In the genomic region with DNA sequence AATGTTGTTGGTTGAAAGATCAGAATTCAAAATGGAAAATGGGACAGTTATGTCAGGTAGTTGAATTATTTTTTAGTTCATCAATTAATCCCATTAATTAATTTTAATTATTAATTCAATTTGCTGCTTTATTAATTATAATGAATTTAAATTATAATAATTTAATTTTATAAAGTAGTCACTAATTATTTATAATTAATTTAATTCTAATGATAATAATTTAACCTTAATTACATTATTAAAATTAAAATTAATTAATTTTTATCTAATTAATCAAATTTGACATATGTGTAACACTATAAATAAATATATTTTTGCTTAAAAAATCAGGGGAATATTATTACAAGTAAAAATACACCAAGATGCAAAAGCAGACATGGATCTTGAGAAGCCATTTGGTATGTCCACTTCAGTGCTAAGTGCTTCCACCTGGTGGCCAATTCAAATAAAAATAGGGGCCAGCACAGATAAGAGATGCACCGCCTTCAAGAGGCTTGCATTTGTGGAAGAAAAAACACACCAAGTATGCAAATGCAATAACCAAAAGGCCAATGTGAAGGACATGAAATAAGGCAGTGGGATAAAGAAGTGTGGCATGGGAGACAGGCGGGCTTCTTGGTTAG, we compare ENCODE assay signal across 8 cellular contexts.
DNase-seq lines count a peak whose midpoint lies in the region; FAIRE-seq and TF ChIP-seq lines count a peak whose summit lies in the region.

No MANE protein-coding gene starts in this region.

- TF ChIP-seq RAD21 in H1 (IDR thresholded peaks at IDR 0.05 in 1 of 2, conservative IDR thresholded peaks at IDR 0.05 in 1 of 2; ENCODE audit: low read depth in 2 of 2, low read length in 2 of 2) = peak; percentile 45 to 63

- H3K27me3 Mint-ChIP-seq in neural crest cell (ENCODE audit: low read depth) = peaks cover 5% of the 10 kb centered on the region

- 73% methylated on average over 2 of the region's 2 CpGs; no CpG with 5 or more reads in 1 of the 2 experiments for WGBS in H1 (ENCODE audit: extremely low coverage in 1 of 2, insufficient coverage in 1 of 2, insufficient read length in 1 of 2, insufficient replicate concordance in 2 of 2, low coverage in 1 of 2, low lambda C conversion rate in 2 of 2, missing lambda C conversion rate in 1 of 2), 2 experiments

- no peak overlapping the region for H2BK15ac ChIP-seq in H1 (ENCODE audit: low read length)

- H3K9ac ChIP-seq in SK-N-MC (ENCODE audit: insufficient read length) = no peak overlapping the region
- H3K9ac ChIP-seq in H1 (replicated peaks in 1 of 4; ENCODE audit: extremely low read depth in 1 of 4, low read depth in 3 of 4, low read length in 3 of 4) = no peak overlapping the region

- POLR2A ChIA-PET in H1 (lab: Charles Lee; ENCODE audit: partially characterized antibody) = no interaction called here

- no peaks in the 10 kb centered on the region for H3K36me3 Mint-ChIP-seq in neural crest cell (ENCODE audit: low read depth)

- no peak overlapping the region for H2BK12ac ChIP-seq in H1 (ENCODE audit: low read depth, low read length)

- H2AFZ ChIP-seq in H1 (ENCODE audit: low read length) = no peak overlapping the region

- no peak overlapping the region for H3K4me3 ChIP-seq in Jurkat, Clone E6-1 (ENCODE audit: low read length)
- no peak overlapping the region for H3K4me3 ChIP-seq in SK-N-MC
- no peak overlapping the region for H3K4me3 ChIP-seq in H1 (ENCODE audit: extremely low read depth in 1 of 4, insufficient read depth in 2 of 4, low read depth in 3 of 4, low read length in 4 of 4)

- H4K5ac ChIP-seq in H1 (ENCODE audit: insufficient read length, low read depth, low read length) = no peak overlapping the region

- H3K36me3 ChIP-seq in SK-N-MC (ENCODE audit: insufficient read depth, low read length) (no peaks in the 10 kb centered on the region), H1 (ENCODE audit: control insufficient read depth in 2 of 4, insufficient read depth in 4 of 4, low read length in 3 of 4) (no peaks in the 10 kb centered on the region)

- DNase-seq in SIG-M5 treated with dmso at 0.1 percent for 504 hours (lab: John Stamatoyannopoulos, UW; ENCODE audit: unreplicated experiment) (peak; percentile 55), SIG-M5 (lab: John Stamatoyannopoulos, UW) (no peak), SK-N-MC (ENCODE audit: low read depth, low spot score) (peak; percentile 10), H1 (ENCODE audit: low read depth in 1 of 2, low spot score in 2 of 2) (no peak), neural crest cell (ENCODE audit: low read depth, low spot score) (peak; percentile 50), urothelium cell line (ENCODE audit: low spot score) (no peak), H54 (ENCODE audit: insufficient read length, low spot score) (no peak)
- peak; percentile 60 for DNase-seq in Jurkat, Clone E6-1 (ENCODE audit: low read depth, low spot score)

- CTCF ChIA-PET in H1 (lab: Charles Lee; ENCODE audit: partially characterized antibody) = interaction anchor here (0.7 to 1.4 kb wide), 6 partner anchors 29 to 168 kb away, joined by 3 to 4 read pairs (median 3); no protein-coding TSS in a partner anchor

- peaks cover 15 to 30% (median 22%) of the 10 kb centered on the region in 4 experiments for H3K4me1 ChIP-seq in H1 (replicated peaks in 1 of 4; ENCODE audit: control insufficient read depth in 3 of 4, insufficient read depth in 4 of 4, low read length in 3 of 4)

- no peak overlapping the region for H3K14ac ChIP-seq in H1 (ENCODE audit: insufficient read length)

- no peak overlapping the region for H3K27ac Mint-ChIP-seq in neural crest cell (ENCODE audit: unreplicated experiment)

- no peaks in the 10 kb centered on the region for H3K27me3 ChIP-seq in H1 (replicated peaks in 1 of 4; ENCODE audit: control insufficient read depth in 3 of 4, extremely low read depth in 1 of 4, insufficient read depth in 3 of 4, low read length in 3 of 4)

- no peak overlapping the region for H4K91ac ChIP-seq in H1 (replicated peaks; ENCODE audit: insufficient read length, low read length)

- TF ChIP-seq CTCF in H1 (IDR thresholded peaks at IDR 0.05; ENCODE audit: control extremely low read depth in 1 of 3, insufficient read depth in 1 of 3, low read depth in 1 of 3, low read length in 3 of 3) = peak in 2 of 3 experiments; percentile 62; a peak in 3 of 4 replicates
- peak; percentile 78 for TF ChIP-seq CTCF in neural crest cell (conservative IDR thresholded peaks at IDR 0.05)

- no peak for TF ChIP-seq POLR2A in H1 (IDR thresholded peaks at IDR 0.05; ENCODE audit: control extremely low read depth in 1 of 2, low read depth in 2 of 2, low read length in 2 of 2)
- TF ChIP-seq POLR2A in H54 (IDR thresholded peaks at IDR 0.05; ENCODE audit: low read depth, low read length) = no peak

- no peak overlapping the region for H3K4ac ChIP-seq in H1 (replicated peaks; ENCODE audit: insufficient read length, low read depth, low read length)

- FAIRE-seq in H1 (lab: Jason Lieb, UNC) (peak; percentile 70), urothelium cell line (lab: Jason Lieb, UNC) (no peak), H54 (lab: Jason Lieb, UNC) (no peak)

- no peaks in the 10 kb centered on the region for H4K20me1 ChIP-seq in H1 (replicated peaks in 1 of 2; ENCODE audit: control insufficient read depth in 1 of 2, insufficient read depth in 2 of 2, low read length in 2 of 2)

- no peak overlapping the region for H3K23ac ChIP-seq in H1 (ENCODE audit: insufficient read length)

- no peak overlapping the region for H3K56ac ChIP-seq in H1 (replicated peaks; ENCODE audit: insufficient read length, low read depth, low read length)

- H3K79me2 ChIP-seq in H1 (ENCODE audit: control insufficient read depth in 1 of 2, insufficient read depth in 2 of 2, low read length in 2 of 2) = no peaks in the 10 kb centered on the region

- no peak overlapping the region for H2BK120ac ChIP-seq in H1 (replicated peaks; ENCODE audit: low read depth, low read length)

- TF ChIP-seq EP300 in H1 (IDR thresholded peaks at IDR 0.05; ENCODE audit: borderline replicate concordance in 1 of 2, low read depth in 2 of 2, low read length in 2 of 2) = no peak

- no peak overlapping the region for H4K8ac ChIP-seq in H1 (ENCODE audit: extremely low read depth, insufficient read depth, low read length)

- H2BK20ac ChIP-seq in H1 (ENCODE audit: low read length) = no peak overlapping the region

- H3K9me3 ChIP-seq in SK-N-MC (ENCODE audit: low read depth, low read length) (no peaks in the 10 kb centered on the region), H1 (ENCODE audit: insufficient read depth in 2 of 2, low read depth in 1 of 2, low read length in 1 of 2) (no peaks in the 10 kb centered on the region)

- H3K27ac ChIP-seq in SK-N-MC (no peak overlapping the region), H1 (ENCODE audit: low read depth, low read length) (no peak overlapping the region)

- H3K23me2 ChIP-seq in H1 (ENCODE audit: low read depth, low read length) = peaks cover 2% of the 10 kb centered on the region; the same call in 1 of the 2 replicates

- H2AK5ac ChIP-seq in H1 (ENCODE audit: low read depth, low read length) = no peak overlapping the region

- H2BK5ac ChIP-seq in H1 (ENCODE audit: low read depth, low read length) = no peak overlapping the region

- no peaks in the 10 kb centered on the region for H3K79me1 ChIP-seq in H1 (ENCODE audit: low read depth, low read length)

- no peak overlapping the region for H3K18ac ChIP-seq in H1 (ENCODE audit: extremely low read depth, low read length)

- no peak overlapping the region for H3K4me2 ChIP-seq in H1 (ENCODE audit: insufficient read depth in 1 of 2, low read depth in 2 of 2, low read length in 2 of 2)

- H3K4me3 Mint-ChIP-seq in neural crest cell = no peak overlapping the region

- peaks cover 29% of the 10 kb centered on the region for H3K4me1 Mint-ChIP-seq in neural crest cell

- H3K9me3 Mint-ChIP-seq in neural crest cell = no peaks in the 10 kb centered on the region

TF ChIP-seq in H1, 55 proteins besides CTCF, POLR2A, EP300 and RAD21:
- TF ChIP-seq POU5F1 (IDR thresholded peaks at IDR 0.05; ENCODE audit: low read depth, low read length) = no peak
- TF ChIP-seq YY1 (IDR thresholded peaks at IDR 0.05; ENCODE audit: low read depth, low read length) = 0 out of 2 replicates have a peak, but pooled peaks have one; percentile 38
- no peak for TF ChIP-seq CHD1 (IDR thresholded peaks at IDR 0.05; ENCODE audit: low read depth, low read length)

Comparison
In these comparisons a context has a peak if more than half of its experiments do, and no peak if none do; other contexts are left out.
1. DNase-seq: peak in SIG-M5 treated with dmso at 0.1 percent for 504 hours (single experiment), Jurkat, Clone E6-1 (single experiment), SK-N-MC (single experiment) and neural crest cell (single experiment); none in SIG-M5 (single experiment), H1 (0 of 2), urothelium cell line (single experiment) and H54 (single experiment).